In genomic region chr18:38359258-38359657, GRCh38 we compare ENCODE assay signal across 20 cellular contexts.
"Had no signal": no experiment of that assay in that cellular context is flagged by ENCODE, and none has a peak within 500 bp of the region (broad histone marks: within the 10 kb centered on the region; RNA-seq: fewer than 3 reads in every experiment).

No MANE protein-coding gene starts in this region.

- H3K4me2 ChIP-seq: KMS-11 had no signal

- H3K27ac ChIP-seq: KMS-11, RWPE1 had no signal

- DNase-seq: IMR-90, MV-4-11, NCI-H1048, NCI-H1105, NCI-H1417, NCI-H1436 treated with DMSO at 0.1 percent for 48 hours, NCI-H1694, NCI-H187 treated with DMSO at 0.1 percent for 48 hours, NCI-H2029 treated with DMSO at 0.1 percent for 48 hours, NCI-H2171 treated with DMSO at 0.1 percent for 48 hours, NCI-H524, NCI-H526 treated with DMSO at 0.1 percent for 48 hours, NCI-H748 treated with DMSO at 0.1 percent for 48 hours, SHP77 had no signal

- H3K4me3 ChIP-seq: K562 had no signal

- H3K9ac ChIP-seq: KMS-11 had no signal

- ATAC-seq: HepG2, K562, Panc1, SK-N-SH treated with all-trans-retinoic acid at 6 μM for 48 hours had no signal
